ENCODE assay signal across 12 cellular contexts in genomic region chr6:22147469-22147815, GRCh38.
DNase-seq lines count a peak whose midpoint lies in the region; ATAC-seq and TF ChIP-seq lines count a peak whose summit lies in the region.
"Had no signal": no experiment of that assay in that cellular context is flagged by ENCODE, and none has a peak within 500 bp of the region (broad histone marks: within the 10 kb centered on the region; RNA-seq: fewer than 3 reads in every experiment).

No MANE protein-coding gene starts in this region.

- no peak for ATAC-seq in activated CD4-positive, alpha-beta T cell treated with anti-CD3 and anti-CD28 coated beads for 36 hours

- CTCF ChIA-PET in activated CD4-positive, alpha-beta T cell treated with anti-CD3 and anti-CD28 coated beads for 36 hours (lab: Charles Lee): interaction anchor here (0.6 kb wide), 1 partner anchor 1298 kb away, joined by 3 read pairs; no protein-coding TSS in a partner anchor

- TF ChIP-seq CTCF in fibroblast of mammary gland (conservative IDR thresholded peaks at IDR 0.05; ENCODE audit: control insufficient read depth, insufficient read depth, low read depth, low read length): no peak
- no peak for TF ChIP-seq CTCF in WERI-Rb-1 (IDR thresholded peaks at IDR 0.05; ENCODE audit: low read depth, low read length)

- peak overlapping the region; percentile 48 for H3K4me3 ChIP-seq in fibroblast of mammary gland (ENCODE audit: control insufficient read depth, low read depth, low read length)
- H3K4me3 ChIP-seq in skeletal muscle tissue (ENCODE audit: low read length in 3 of 3): peak overlapping the region; percentile 73 to 78 (median 76)
- no peak overlapping the region for H3K4me3 ChIP-seq in WERI-Rb-1 (ENCODE audit: low read depth, low read length)

- peak overlapping the region; percentile 70 for H3K4me3 Mint-ChIP-seq in activated CD4-positive, alpha-beta T cell treated with anti-CD3 and anti-CD28 coated beads for 36 hours

- DNase-seq in activated CD4-positive, alpha-beta T cell treated with anti-CD3 and anti-CD28 coated beads for 36 hours: no peak
- DNase-seq in activated CD4-positive, alpha-beta T cell treated with anti-CD3 and anti-CD28 coated beads for 48 hours: no peak
- DNase-seq in SK-MEL-5 (ENCODE audit: low read depth, low spot score): peak; percentile 14
- no peak for DNase-seq in fibroblast of mammary gland (ENCODE audit: low read depth)
- DNase-seq in hepatic stellate cell (ENCODE audit: low spot score): no peak
- no peak for DNase-seq in HUDEP-2 (lab: John Stamatoyannopoulos, UW; ENCODE audit: unreplicated experiment in 76 of 76)
- no peak for DNase-seq in WERI-Rb-1
- DNase-seq: activated gamma-delta T cell; KG1; stimulated activated CD8-positive, alpha-beta memory T cell treated with anti-CD3 and anti-CD28 coated beads, Interleukin-4, amount 100 ng/mL, for 48 hours had no signal

- H3K9me3 ChIP-seq in skeletal muscle tissue (ENCODE audit: control insufficient read depth in 3 of 3, low read length in 3 of 3): no peaks in the 10 kb centered on the region
- H3K9me3 ChIP-seq in WERI-Rb-1 (ENCODE audit: severe bottlenecking): no peaks in the 10 kb centered on the region

- peaks cover 45 to 50% (median 47%) of the 10 kb centered on the region in 3 donors for H3K4me1 ChIP-seq in skeletal muscle tissue (ENCODE audit: control insufficient read depth in 3 of 3, insufficient read depth in 3 of 3, low read length in 3 of 3)

- H3K27ac Mint-ChIP-seq in activated CD4-positive, alpha-beta T cell treated with anti-CD3 and anti-CD28 coated beads for 36 hours: peak overlapping the region; percentile 64

- H3K9ac ChIP-seq in skeletal muscle tissue (ENCODE audit: low read depth in 1 of 3, low read length in 3 of 3): peak overlapping the region in 2 of 3 donors; percentile 73 to 80

- in situ Hi-C loops in SK-MEL-5 (cut with HindIII; ENCODE audit: low pct_unique_long_range_greater_than_20kb, low sequenced_read_pairs): no loop called here

- H3K36me3 ChIP-seq in skeletal muscle tissue (ENCODE audit: control insufficient read depth in 3 of 3, insufficient read depth in 3 of 3, low read length in 3 of 3) (no peaks in the 10 kb centered on the region), WERI-Rb-1 (no peaks in the 10 kb centered on the region)

- H3K27me3 Mint-ChIP-seq in activated CD4-positive, alpha-beta T cell treated with anti-CD3 and anti-CD28 coated beads for 36 hours: peaks cover 36% of the 10 kb centered on the region

- H3K27me3 ChIP-seq in skeletal muscle tissue (ENCODE audit: control insufficient read depth in 3 of 3, insufficient read depth in 3 of 3, low read length in 3 of 3) (no peaks in the 10 kb centered on the region), WERI-Rb-1 (ENCODE audit: insufficient read depth, low read depth, severe bottlenecking) (no peaks in the 10 kb centered on the region)

- POLR2A ChIA-PET in activated CD4-positive, alpha-beta T cell treated with anti-CD3 and anti-CD28 coated beads for 36 hours (lab: Charles Lee): interaction anchor here (1.4 kb wide), 1 partner anchor 79 kb away, joined by 6 read pairs; no protein-coding TSS in a partner anchor

- H3K27ac ChIP-seq in skeletal muscle tissue (ENCODE audit: low read depth, low read length) (peak overlapping the region; percentile 58), WERI-Rb-1 (no peak overlapping the region; the same call in 1 of the 2 replicates)
- H3K27ac ChIP-seq: VCaP had no signal

- peaks cover 29% of the 10 kb centered on the region for H3K4me1 Mint-ChIP-seq in activated CD4-positive, alpha-beta T cell treated with anti-CD3 and anti-CD28 coated beads for 36 hours

- H3K9me3 Mint-ChIP-seq in activated CD4-positive, alpha-beta T cell treated with anti-CD3 and anti-CD28 coated beads for 36 hours (ENCODE audit: low read depth): no peaks in the 10 kb centered on the region

- intact Hi-C loops in activated CD4-positive, alpha-beta T cell treated with anti-CD3 and anti-CD28 coated beads for 36 hours (cut with DNase I, micrococcal nuclease): loop anchor here (5.0 kb wide), 4 partner anchors 55 to 550 kb away; no protein-coding TSS in a partner anchor

- peaks cover 2% of the 10 kb centered on the region for H3K36me3 Mint-ChIP-seq in activated CD4-positive, alpha-beta T cell treated with anti-CD3 and anti-CD28 coated beads for 36 hours (ENCODE audit: low read depth)
